Comparison of ENCODE assay signal across 8 cellular contexts in genomic region chr1:236608930-236609726, GRCh38. TPM values are rescaled to one million over a fixed set of nuclear protein-coding genes. Genes with fewer than 3 reads are reported as not detected.
DNase-seq lines count a peak whose midpoint lies in the region; ATAC-seq, FAIRE-seq and TF ChIP-seq lines count a peak whose summit lies in the region.

No MANE protein-coding gene starts in this region.

- H3K9me3 ChIP-seq in cardiac muscle cell (ENCODE audit: low read depth) (no peaks in the 10 kb centered on the region), right atrium auricular region (peaks cover 0 to 7% of the 10 kb centered on the region in 2 donors), small intestine (ENCODE audit: control insufficient read depth, low read depth) (no peaks in the 10 kb centered on the region)

- no peak overlapping the region for H3K4me3 ChIP-seq in cardiac muscle cell
- H3K4me3 ChIP-seq in right atrium auricular region: no peak overlapping the region
- H3K4me3 ChIP-seq in small intestine (ENCODE audit: low read depth in 1 of 2, low read length in 2 of 2): no peak overlapping the region

- H3K4me1 Mint-ChIP-seq in WTC11: peaks cover 10% of the 10 kb centered on the region

- no peak overlapping the region for H3K4me3 Mint-ChIP-seq in WTC11

- no peak for FAIRE-seq in small intestine (lab: Jason Lieb, UNC)

- no peak overlapping the region for H3K27ac ChIP-seq in cardiac muscle cell
- peak overlapping the region in 1 of 2 donors; percentile 26 for H3K27ac ChIP-seq in right atrium auricular region
- no peak overlapping the region for H3K27ac ChIP-seq in small intestine (ENCODE audit: low read depth in 1 of 2, low read length in 1 of 2)

- no peaks in the 10 kb centered on the region; the same call in 1 of the 2 replicates for H3K27me3 Mint-ChIP-seq in WTC11 (ENCODE audit: low read depth)

- intact Hi-C loops in cardiac septum (cut with DNase I): loop anchor here (10.0 kb wide), 3 partner anchors 156 to 256 kb away; partner anchors contain the start of gene MTR

- ATAC-seq in WTC11 (no peak), HG03457 (IDR thresholded peaks at IDR 0.05; ENCODE audit: unreplicated experiment) (no peak)
- ATAC-seq in activated naive CD4-positive, alpha-beta T cell treated with anti-CD3 and anti-CD28 coated beads, Interleukin-2, amount 50 U/mL, for 72 hours: no peak

- H3K4me1 ChIP-seq in cardiac muscle cell (ENCODE audit: low read depth) (peaks cover 15% of the 10 kb centered on the region), right atrium auricular region (no peaks in the 10 kb centered on the region), small intestine (ENCODE audit: control insufficient read depth in 2 of 2, insufficient read depth in 1 of 2, low read depth in 1 of 2, low read length in 1 of 2) (peaks cover 0 to 3% of the 10 kb centered on the region in 2 donors)

- POLR2A ChIA-PET in WTC11 (lab: Charles Lee): interaction anchor here (0.6 kb wide), 1 partner anchor 23 kb away, joined by 3 read pairs; no protein-coding TSS in a partner anchor

- CTCF ChIA-PET in WTC11 (lab: Charles Lee): interaction anchor here (0.6 to 1.3 kb wide), 34 partner anchors 9 to 981 kb away, joined by 3 to 24 read pairs (median 3); partner anchors contain the start of genes ACTN2 and MTR

- 16 to 22% (median 19%) methylated on average over 5 of the region's 5 CpGs for WGBS in small intestine, 3 donors

- H3K36me3 Mint-ChIP-seq in WTC11: no peaks in the 10 kb centered on the region
- peaks cover 0 to 8% of the 10 kb centered on the region in 2 donors for H3K36me3 Mint-ChIP-seq in activated naive CD4-positive, alpha-beta T cell treated with anti-CD3 and anti-CD28 coated beads, Interleukin-2, amount 50 U/mL, for 72 hours

- H3K9me3 Mint-ChIP-seq in WTC11: no peaks in the 10 kb centered on the region
- H3K9me3 Mint-ChIP-seq in activated naive CD4-positive, alpha-beta T cell treated with anti-CD3 and anti-CD28 coated beads, Interleukin-2, amount 50 U/mL, for 72 hours: no peaks in the 10 kb centered on the region

- peak; percentile 67 for TF ChIP-seq CTCF in cardiac muscle cell (IDR thresholded peaks at IDR 0.05; ENCODE audit: low read depth, low read length)
- peak; percentile 40; the same call in 1 of the 2 replicates for TF ChIP-seq CTCF in WTC11 (IDR thresholded peaks at IDR 0.05)
- TF ChIP-seq CTCF in right atrium auricular region (IDR thresholded peaks at IDR 0.05): peak; percentile 63 to 73

- H3K36me3 ChIP-seq in cardiac muscle cell: no peaks in the 10 kb centered on the region
- H3K36me3 ChIP-seq in right atrium auricular region: no peaks in the 10 kb centered on the region
- no peaks in the 10 kb centered on the region for H3K36me3 ChIP-seq in small intestine (ENCODE audit: control insufficient read depth in 2 of 2, insufficient read depth in 2 of 2, low read length in 2 of 2)

- H3K27ac Mint-ChIP-seq in WTC11: no peak overlapping the region
- H3K27ac Mint-ChIP-seq in activated naive CD4-positive, alpha-beta T cell treated with anti-CD3 and anti-CD28 coated beads, Interleukin-2, amount 50 U/mL, for 72 hours: no peak overlapping the region

- peak; percentile 81 to 86 for DNase-seq in cardiac muscle cell (ENCODE audit: low read depth in 1 of 2, low spot score in 1 of 2)
- DNase-seq in cardiac septum (ENCODE audit: low spot score): no peak
- peak; percentile 52 for DNase-seq in NCI-H1105 treated with DMSO at 0.1 percent for 48 hours (lab: John Stamatoyannopoulos, UW)
- DNase-seq in WTC11 (ENCODE audit: low spot score): peak; percentile 79
- DNase-seq in right atrium auricular region (ENCODE audit: low spot score): no peak
- peak; percentile 32 for DNase-seq in small intestine
- DNase-seq in activated naive CD4-positive, alpha-beta T cell treated with anti-CD3 and anti-CD28 coated beads, Interleukin-2, amount 50 U/mL, for 72 hours (ENCODE audit: low spot score in 2 of 2): no peak

- H3K27me3 ChIP-seq in cardiac muscle cell (no peaks in the 10 kb centered on the region), right atrium auricular region (no peaks in the 10 kb centered on the region), small intestine (ENCODE audit: control insufficient read depth in 2 of 2, insufficient read depth in 2 of 2, low read length in 2 of 2) (peaks cover 0 to 6% of the 10 kb centered on the region in 2 donors)

TF ChIP-seq in WTC11, 78 proteins besides CTCF, POLR2A, EP300 and RAD21 (continues in another document):
- TF ChIP-seq, protein P1, sequence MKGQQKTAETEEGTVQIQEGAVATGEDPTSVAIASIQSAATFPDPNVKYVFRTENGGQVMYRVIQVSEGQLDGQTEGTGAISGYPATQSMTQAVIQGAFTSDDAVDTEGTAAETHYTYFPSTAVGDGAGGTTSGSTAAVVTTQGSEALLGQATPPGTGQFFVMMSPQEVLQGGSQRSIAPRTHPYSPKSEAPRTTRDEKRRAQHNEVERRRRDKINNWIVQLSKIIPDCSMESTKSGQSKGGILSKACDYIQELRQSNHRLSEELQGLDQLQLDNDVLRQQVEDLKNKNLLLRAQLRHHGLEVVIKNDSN (CRISPR knock-in tag; IDR thresholded peaks at IDR 0.05): no peak
- TF ChIP-seq NFYB (CRISPR knock-in tag; conservative IDR thresholded peaks at IDR 0.05; ENCODE audit: low read depth) (no peak), ZNF121 (CRISPR knock-in tag; IDR thresholded peaks at IDR 0.05) (no peak), CREM (CRISPR knock-in tag; IDR thresholded peaks at IDR 0.05) (no peak), ZNF232 (CRISPR knock-in tag; IDR thresholded peaks at IDR 0.05) (no peak), FOXP1 (CRISPR knock-in tag; IDR thresholded peaks at IDR 0.05; ENCODE audit: borderline replicate concordance) (no peak), GRHL2 (CRISPR knock-in tag; IDR thresholded peaks at IDR 0.05; ENCODE audit: insufficient replicate concordance, severe bottlenecking) (no peak), FOXP4 (CRISPR knock-in tag; IDR thresholded peaks at IDR 0.05) (no peak), NR2C2 (CRISPR knock-in tag; IDR thresholded peaks at IDR 0.05) (no peak)
- TF ChIP-seq, protein P2, sequence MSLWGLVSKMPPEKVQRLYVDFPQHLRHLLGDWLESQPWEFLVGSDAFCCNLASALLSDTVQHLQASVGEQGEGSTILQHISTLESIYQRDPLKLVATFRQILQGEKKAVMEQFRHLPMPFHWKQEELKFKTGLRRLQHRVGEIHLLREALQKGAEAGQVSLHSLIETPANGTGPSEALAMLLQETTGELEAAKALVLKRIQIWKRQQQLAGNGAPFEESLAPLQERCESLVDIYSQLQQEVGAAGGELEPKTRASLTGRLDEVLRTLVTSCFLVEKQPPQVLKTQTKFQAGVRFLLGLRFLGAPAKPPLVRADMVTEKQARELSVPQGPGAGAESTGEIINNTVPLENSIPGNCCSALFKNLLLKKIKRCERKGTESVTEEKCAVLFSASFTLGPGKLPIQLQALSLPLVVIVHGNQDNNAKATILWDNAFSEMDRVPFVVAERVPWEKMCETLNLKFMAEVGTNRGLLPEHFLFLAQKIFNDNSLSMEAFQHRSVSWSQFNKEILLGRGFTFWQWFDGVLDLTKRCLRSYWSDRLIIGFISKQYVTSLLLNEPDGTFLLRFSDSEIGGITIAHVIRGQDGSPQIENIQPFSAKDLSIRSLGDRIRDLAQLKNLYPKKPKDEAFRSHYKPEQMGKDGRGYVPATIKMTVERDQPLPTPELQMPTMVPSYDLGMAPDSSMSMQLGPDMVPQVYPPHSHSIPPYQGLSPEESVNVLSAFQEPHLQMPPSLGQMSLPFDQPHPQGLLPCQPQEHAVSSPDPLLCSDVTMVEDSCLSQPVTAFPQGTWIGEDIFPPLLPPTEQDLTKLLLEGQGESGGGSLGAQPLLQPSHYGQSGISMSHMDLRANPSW (CRISPR knock-in tag; conservative IDR thresholded peaks at IDR 0.05; ENCODE audit: low read depth): no peak
- TF ChIP-seq, protein P3, sequence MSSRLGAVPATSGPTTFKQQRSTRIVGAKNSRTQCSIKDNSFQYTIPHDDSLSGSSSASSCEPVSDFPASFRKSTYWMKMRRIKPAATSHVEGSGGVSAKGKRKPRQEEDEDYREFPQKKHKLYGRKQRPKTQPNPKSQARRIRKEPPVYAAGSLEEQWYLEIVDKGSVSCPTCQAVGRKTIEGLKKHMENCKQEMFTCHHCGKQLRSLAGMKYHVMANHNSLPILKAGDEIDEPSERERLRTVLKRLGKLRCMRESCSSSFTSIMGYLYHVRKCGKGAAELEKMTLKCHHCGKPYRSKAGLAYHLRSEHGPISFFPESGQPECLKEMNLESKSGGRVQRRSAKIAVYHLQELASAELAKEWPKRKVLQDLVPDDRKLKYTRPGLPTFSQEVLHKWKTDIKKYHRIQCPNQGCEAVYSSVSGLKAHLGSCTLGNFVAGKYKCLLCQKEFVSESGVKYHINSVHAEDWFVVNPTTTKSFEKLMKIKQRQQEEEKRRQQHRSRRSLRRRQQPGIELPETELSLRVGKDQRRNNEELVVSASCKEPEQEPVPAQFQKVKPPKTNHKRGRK (CRISPR knock-in tag; IDR thresholded peaks at IDR 0.05; ENCODE audit: borderline replicate concordance): no peak
- TF ChIP-seq, protein P4, sequence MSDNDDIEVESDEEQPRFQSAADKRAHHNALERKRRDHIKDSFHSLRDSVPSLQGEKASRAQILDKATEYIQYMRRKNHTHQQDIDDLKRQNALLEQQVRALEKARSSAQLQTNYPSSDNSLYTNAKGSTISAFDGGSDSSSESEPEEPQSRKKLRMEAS (CRISPR knock-in tag; IDR thresholded peaks at IDR 0.05): no peak

RNA-seq across cellular contexts. Expression of gene HEATR1, which starts 4.8 kb away (rescaled TPM):
- total RNA-seq in cardiac muscle cell (8.2 and 11.9 TPM in 2 replicates), cardiac septum (12.6 TPM), WTC11 (2021) (63.3 to 73.0 TPM (median 68.4 TPM) in 3 replicates), right atrium auricular region (1 to 10 TPM; 7.1 to 8.6 TPM)
- polyA plus RNA-seq in cardiac muscle cell (6.6 and 13.4 TPM in 2 replicates), small intestine (1 to 10 TPM; 1.1 to 6.5 (median 1.6) TPM)
- 10 to 100 TPM; 49.4 to 74.0 TPM for total RNA-seq in activated naive CD4-positive, alpha-beta T cell treated with anti-CD3 and anti-CD28 coated beads, Interleukin-2, amount 50 U/mL, for 72 hours

Comparison
In these comparisons a context has a peak if more than half of its experiments do, and no peak if none do; other contexts are left out.
1. DNase-seq: peak in cardiac muscle cell (2 of 2), NCI-H1105 treated with DMSO at 0.1 percent for 48 hours (single experiment), WTC11 (single experiment) and small intestine (single experiment); none in cardiac septum (single experiment), right atrium auricular region (single experiment) and activated naive CD4-positive, alpha-beta T cell treated with anti-CD3 and anti-CD28 coated beads, Interleukin-2, amount 50 U/mL, for 72 hours (0 of 2).
2. Peak in every context shown above with its lines, with median percentiles within 50 percentile points of each other: CTCF ChIP-seq.